ENCODE assay signal across 9 cellular contexts in the genomic region with DNA sequence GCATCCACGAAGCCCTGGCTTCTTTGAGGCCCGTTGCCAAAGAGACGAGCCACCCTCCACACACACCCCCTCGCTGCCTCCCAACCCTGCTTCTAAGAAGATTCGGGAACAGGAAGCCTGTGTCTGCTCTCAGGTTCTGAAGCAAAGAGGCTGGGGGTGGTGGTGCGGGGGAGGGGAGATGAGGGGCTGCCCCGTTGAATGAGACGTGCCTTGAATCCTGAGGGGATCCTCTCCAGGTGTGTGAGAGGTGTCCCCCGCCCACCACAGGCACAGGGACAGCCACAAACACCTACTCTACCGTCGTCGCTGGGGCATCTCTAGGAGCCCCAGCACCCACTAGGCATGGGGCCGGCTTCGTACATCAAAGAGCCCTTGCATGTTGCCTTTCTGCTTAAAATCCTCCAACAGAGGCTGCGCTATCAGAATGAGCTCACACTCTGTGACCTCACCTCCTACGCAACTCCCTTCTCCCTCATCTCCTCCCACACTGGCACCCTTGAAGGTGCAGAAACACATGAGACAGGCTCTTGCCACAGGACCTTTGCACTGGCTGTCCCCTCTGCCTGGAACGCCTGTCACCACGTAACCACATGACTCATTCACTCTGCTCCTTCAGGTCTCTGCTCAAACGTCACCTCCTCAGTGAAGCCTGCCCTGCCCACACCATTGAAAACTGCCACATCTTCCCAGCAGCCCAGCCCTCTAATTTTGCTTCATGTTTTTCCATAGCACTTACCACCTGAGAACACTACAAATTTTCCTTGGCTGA. TPM values are rescaled to one million over a fixed set of nuclear protein-coding genes. Genes with fewer than 3 reads are reported as not detected.
DNase-seq lines count a peak whose midpoint lies in the region; ATAC-seq, FAIRE-seq and TF ChIP-seq lines count a peak whose summit lies in the region.
"Had no signal": no experiment of that assay in that cellular context is flagged by ENCODE, and none has a peak within 500 bp of the region (broad histone marks: within the 10 kb centered on the region; RNA-seq: fewer than 3 reads in every experiment).

No MANE protein-coding gene starts in this region.

- H3K4me3 ChIP-seq in H1 (ENCODE audit: extremely low read depth in 1 of 4, insufficient read depth in 2 of 4, low read depth in 3 of 4, low read length in 4 of 4) = no peak overlapping the region
- H3K4me3 ChIP-seq: heart right ventricle had no signal

- H3K27ac Mint-ChIP-seq in activated CD4-positive, alpha-beta T cell treated with anti-CD3 and anti-CD28 coated beads, Interleukin-2, amount 10 ng/mL, durations not matched to agents 7 days and 5 days = peak overlapping the region; percentile 85
- H3K27ac Mint-ChIP-seq in HFFc6 = no peak overlapping the region

- no peak overlapping the region for H2BK120ac ChIP-seq in H1 (replicated peaks; ENCODE audit: low read depth, low read length)

- H3K9ac ChIP-seq in H1 (replicated peaks in 1 of 4; ENCODE audit: extremely low read depth in 1 of 4, low read depth in 3 of 4, low read length in 3 of 4) = no peak overlapping the region; a peak in 1 of 7 replicates

- no peak overlapping the region for H2BK20ac ChIP-seq in H1 (ENCODE audit: low read length)

- no peak for TF ChIP-seq CTCF in H1 (IDR thresholded peaks at IDR 0.05; ENCODE audit: control extremely low read depth in 1 of 3, insufficient read depth in 1 of 3, low read depth in 1 of 3, low read length in 3 of 3)
- TF ChIP-seq CTCF in HFFc6 (IDR thresholded peaks at IDR 0.05) = no peak

- peaks cover 87% of the 10 kb centered on the region for H3K4me1 Mint-ChIP-seq in activated CD4-positive, alpha-beta T cell treated with anti-CD3 and anti-CD28 coated beads, Interleukin-2, amount 10 ng/mL, durations not matched to agents 7 days and 5 days
- H3K4me1 Mint-ChIP-seq in HFFc6 (ENCODE audit: low read depth) = peaks cover 14% of the 10 kb centered on the region; the same call in 1 of the 2 replicates

- no peak overlapping the region for H3K23ac ChIP-seq in H1 (ENCODE audit: insufficient read length)

- H2BK15ac ChIP-seq in H1 (ENCODE audit: low read length) = peak overlapping the region; percentile 21; the same call in 1 of the 2 replicates

- no peak overlapping the region for H3K27ac ChIP-seq in H1 (ENCODE audit: low read depth, low read length)

- ATAC-seq in HG02759 (IDR thresholded peaks at IDR 0.05; ENCODE audit: unreplicated experiment) (peak; percentile 44), HG02970 (IDR thresholded peaks at IDR 0.05; ENCODE audit: low FRiP score, unreplicated experiment) (no peak), HG02840 (IDR thresholded peaks at IDR 0.05; ENCODE audit: low FRiP score, unreplicated experiment) (no peak)

- no peak for TF ChIP-seq EP300 in H1 (IDR thresholded peaks at IDR 0.05; ENCODE audit: borderline replicate concordance in 1 of 2, low read depth in 2 of 2, low read length in 2 of 2)

- CTCF ChIA-PET in activated CD4-positive, alpha-beta T cell treated with anti-CD3 and anti-CD28 coated beads, Interleukin-2, amount 10 ng/mL, durations not matched to agents 7 days and 5 days (lab: Charles Lee) = no interaction called here
- CTCF ChIA-PET in H1 (lab: Charles Lee; ENCODE audit: partially characterized antibody) = interaction anchor here (0.6 to 0.8 kb wide), 2 partner anchors 44 to 112 kb away, joined by 3 to 4 read pairs; no protein-coding TSS in a partner anchor

- no peaks in the 10 kb centered on the region for H3K79me2 ChIP-seq in H1 (ENCODE audit: control insufficient read depth in 1 of 2, insufficient read depth in 2 of 2, low read length in 2 of 2)

- H3K27me3 ChIP-seq in H1 (replicated peaks in 1 of 4; ENCODE audit: control insufficient read depth in 3 of 4, extremely low read depth in 1 of 4, insufficient read depth in 3 of 4, low read length in 3 of 4) = no peaks in the 10 kb centered on the region

- H3K14ac ChIP-seq in H1 (ENCODE audit: insufficient read length) = no peak overlapping the region

- peak overlapping the region; percentile 17; the same call in 1 of the 2 replicates for H3K18ac ChIP-seq in H1 (ENCODE audit: extremely low read depth, low read length)

- no peak for TF ChIP-seq POLR2A in H1 (IDR thresholded peaks at IDR 0.05; ENCODE audit: control extremely low read depth in 1 of 2, low read depth in 2 of 2, low read length in 2 of 2)

- H4K20me1 ChIP-seq in H1 (replicated peaks in 1 of 2; ENCODE audit: control insufficient read depth in 1 of 2, insufficient read depth in 2 of 2, low read length in 2 of 2) = no peaks in the 10 kb centered on the region

- H3K36me3 Mint-ChIP-seq in activated CD4-positive, alpha-beta T cell treated with anti-CD3 and anti-CD28 coated beads, Interleukin-2, amount 10 ng/mL, durations not matched to agents 7 days and 5 days (ENCODE audit: low read depth) = peaks cover 38% of the 10 kb centered on the region
- no peaks in the 10 kb centered on the region for H3K36me3 Mint-ChIP-seq in HFFc6 (ENCODE audit: low read depth)

- H2BK12ac ChIP-seq in H1 (ENCODE audit: low read depth, low read length) = peak overlapping the region; percentile 94; the same call in 1 of the 2 replicates

- peak overlapping the region in 1 of 2 experiments; percentile 44; a peak in 3 of 4 replicates for H3K4me2 ChIP-seq in H1 (ENCODE audit: insufficient read depth in 1 of 2, low read depth in 2 of 2, low read length in 2 of 2)

- H3K4me1 ChIP-seq in H1 (replicated peaks in 1 of 4; ENCODE audit: control insufficient read depth in 3 of 4, insufficient read depth in 4 of 4, low read length in 3 of 4) = peaks cover 2 to 7% (median 5%) of the 10 kb centered on the region in 4 experiments; a peak in 6 of 7 replicates

- H3K4me3 Mint-ChIP-seq in activated CD4-positive, alpha-beta T cell treated with anti-CD3 and anti-CD28 coated beads, Interleukin-2, amount 10 ng/mL, durations not matched to agents 7 days and 5 days = peak overlapping the region; percentile 34
- H3K4me3 Mint-ChIP-seq in HFFc6 = no peak overlapping the region

- H2AK5ac ChIP-seq in H1 (ENCODE audit: low read depth, low read length) = peak overlapping the region; percentile 4; the same call in 1 of the 2 replicates

- TF ChIP-seq RAD21 in H1 (IDR thresholded peaks at IDR 0.05 in 1 of 2, conservative IDR thresholded peaks at IDR 0.05 in 1 of 2; ENCODE audit: low read depth in 2 of 2, low read length in 2 of 2) = no peak

- no peak overlapping the region for H4K8ac ChIP-seq in H1 (ENCODE audit: extremely low read depth, insufficient read depth, low read length)

- H4K5ac ChIP-seq in H1 (ENCODE audit: insufficient read length, low read depth, low read length) = peak overlapping the region; percentile 4

- 68% methylated on average over 18 of the region's 19 CpGs; no CpG with 5 or more reads in 1 of the 2 experiments for WGBS in H1 (ENCODE audit: extremely low coverage in 1 of 2, insufficient coverage in 1 of 2, insufficient read length in 1 of 2, insufficient replicate concordance in 2 of 2, low coverage in 1 of 2, low lambda C conversion rate in 2 of 2, missing lambda C conversion rate in 1 of 2), 2 experiments

- no peaks in the 10 kb centered on the region; the same call in 1 of the 2 replicates for H3K79me1 ChIP-seq in H1 (ENCODE audit: low read depth, low read length)

- H2BK5ac ChIP-seq in H1 (ENCODE audit: low read depth, low read length) = peak overlapping the region; percentile 54; the same call in 1 of the 2 replicates

- H3K56ac ChIP-seq in H1 (replicated peaks; ENCODE audit: insufficient read length, low read depth, low read length) = no peak overlapping the region

- no peak overlapping the region for H2AFZ ChIP-seq in H1 (ENCODE audit: low read length)

- H3K4ac ChIP-seq in H1 (replicated peaks; ENCODE audit: insufficient read length, low read depth, low read length) = no peak overlapping the region

- peak; percentile 86 for DNase-seq in activated CD4-positive, alpha-beta T cell treated with anti-CD3 and anti-CD28 coated beads, Interleukin-2, amount 10 ng/mL, durations not matched to agents 7 days and 5 days
- DNase-seq in H1 (ENCODE audit: low read depth in 1 of 2, low spot score in 2 of 2) (no peak), NCI-H510A treated with DMSO at 0.1 percent for 48 hours (lab: John Stamatoyannopoulos, UW) (no peak), HFFc6 (no peak)
- peak; percentile 78 for DNase-seq in stimulated activated CD8-positive, alpha-beta memory T cell treated with anti-CD3 and anti-CD28 coated beads, Interleukin-12 subunit alpha, Interleukin-12 subunit beta, amount 100 ng/mL, for 24 hours (ENCODE audit: extremely low read depth)
- DNase-seq: heart right ventricle had no signal

- H3K23me2 ChIP-seq in H1 (ENCODE audit: low read depth, low read length) = no peaks in the 10 kb centered on the region

- FAIRE-seq in H1 (lab: Jason Lieb, UNC) = no peak

- H3K36me3 ChIP-seq in H1 (ENCODE audit: control insufficient read depth in 2 of 4, insufficient read depth in 4 of 4, low read length in 3 of 4) = no peaks in the 10 kb centered on the region; a peak in 1 of 8 replicates
- H3K36me3 ChIP-seq: heart right ventricle had no signal

- H4K91ac ChIP-seq in H1 (replicated peaks; ENCODE audit: insufficient read length, low read length) = peak overlapping the region; percentile 6

- H3K27me3 Mint-ChIP-seq in activated CD4-positive, alpha-beta T cell treated with anti-CD3 and anti-CD28 coated beads, Interleukin-2, amount 10 ng/mL, durations not matched to agents 7 days and 5 days = no peaks in the 10 kb centered on the region
- peaks cover 11% of the 10 kb centered on the region for H3K27me3 Mint-ChIP-seq in HFFc6 (ENCODE audit: insufficient read depth)

- peaks cover 2% of the 10 kb centered on the region for H3K9me3 Mint-ChIP-seq in activated CD4-positive, alpha-beta T cell treated with anti-CD3 and anti-CD28 coated beads, Interleukin-2, amount 10 ng/mL, durations not matched to agents 7 days and 5 days
- no peaks in the 10 kb centered on the region for H3K9me3 Mint-ChIP-seq in HFFc6

- H3K9me3 ChIP-seq in H1 (ENCODE audit: insufficient read depth in 2 of 2, low read depth in 1 of 2, low read length in 1 of 2) = peaks cover 8% of the 10 kb centered on the region in 2 experiments

- POLR2A ChIA-PET in activated CD4-positive, alpha-beta T cell treated with anti-CD3 and anti-CD28 coated beads, Interleukin-2, amount 10 ng/mL, durations not matched to agents 7 days and 5 days (lab: Charles Lee) = interaction anchor here (0.6 kb wide), 1 partner anchor 19 kb away, joined by 4 read pairs; no protein-coding TSS in a partner anchor
- POLR2A ChIA-PET in H1 (lab: Charles Lee; ENCODE audit: partially characterized antibody) = interaction anchor here (0.7 kb wide), 1 partner anchor 23 kb away, joined by 3 read pairs; no protein-coding TSS in a partner anchor

RNA-seq across cellular contexts. Expression of a gene that starts 58.5 kb away (rescaled TPM):
- 10 to 100 TPM; 81.0 to 86.1 TPM for total RNA-seq in activated CD4-positive, alpha-beta T cell treated with anti-CD3 and anti-CD28 coated beads, Interleukin-2, amount 10 ng/mL, durations not matched to agents 7 days and 5 days
- 12.8 and 13.5 TPM in 2 replicates for total RNA-seq in H1 (2021; fragmentation: NEBNext Ultra II Directional; extraction: Animal tissue kit (Norgen Biotek cat#: 25700))
- 10.7 and 13.4 TPM in 2 replicates for polyA plus RNA-seq in H1 (2011; rRNA removed)
- 9.6 TPM for polyA plus RNA-seq in H1 (2011; cell fraction: cytosol; rRNA removed)
- 17.7 TPM for polyA plus RNA-seq in H1 (2011; cell fraction: nucleus; rRNA removed)
- polyA plus RNA-seq in H1 (2012, experiment 1 of 2) = 8.8 to 13.0 TPM (median 12.7 TPM) in 4 replicates
- 8.5 TPM for polyA plus RNA-seq in H1 (2012, experiment 2 of 2)
- polyA plus RNA-seq in H1 (2013, experiment 1 of 2) = 6.3 TPM
- 6.2 TPM for polyA plus RNA-seq in H1 (2013, experiment 2 of 2)
- polyA minus RNA-seq in H1 (2011; rRNA and poly(A)+ RNA removed) = 12.9 and 16.1 TPM in 2 replicates
- 9.6 TPM for polyA minus RNA-seq in H1 (2011; cell fraction: cytosol; rRNA and poly(A)+ RNA removed)
- polyA minus RNA-seq in H1 (2011; cell fraction: nucleus; rRNA and poly(A)+ RNA removed) = 8.8 TPM
- total RNA-seq in HFFc6 (2021; fragmentation: NEBNext Ultra II Directional; extraction: Animal tissue kit (Norgen Biotek cat#: 25700)) = 1 to 10 TPM; 1.8 to 4.1 (median 2.8) TPM

Comparison
In these comparisons a context has a peak if more than half of its experiments do, and no peak if none do; other contexts are left out.
1. DNase-seq: peak in activated CD4-positive, alpha-beta T cell treated with anti-CD3 and anti-CD28 coated beads, Interleukin-2, amount 10 ng/mL, durations not matched to agents 7 days and 5 days (single experiment) and stimulated activated CD8-positive, alpha-beta memory T cell treated with anti-CD3 and anti-CD28 coated beads, Interleukin-12 subunit alpha, Interleukin-12 subunit beta, amount 100 ng/mL, for 24 hours (single experiment); none in H1 (0 of 2), NCI-H510A treated with DMSO at 0.1 percent for 48 hours (single experiment) and HFFc6 (single experiment).